In genomic region chr1:23558140-23558871, GRCh38 we compare ENCODE assay signal across 1 cellular context.
TF ChIP-seq lines count a peak whose summit lies in the region.

No MANE protein-coding gene starts in this region.

TF ChIP-seq in H1, 55 proteins besides CTCF, POLR2A, EP300 and RAD21:
- TF ChIP-seq ATF3 (IDR thresholded peaks at IDR 0.05; ENCODE audit: insufficient read depth, low read depth, low read length) (no peak), ZNF274 (IDR thresholded peaks at IDR 0.05; ENCODE audit: borderline replicate concordance, extremely low read depth, low read length) (no peak), SIX5 (IDR thresholded peaks at IDR 0.05; ENCODE audit: low read depth, low read length) (no peak), ASH2L (IDR thresholded peaks at IDR 0.05; ENCODE audit: low read length) (no peak), TAF7 (optimal IDR thresholded peaks at IDR 0.05; ENCODE audit: borderline replicate concordance, low read depth, low read length) (peak; percentile 44), EGR1 (IDR thresholded peaks at IDR 0.05; ENCODE audit: borderline replicate concordance, low read depth, low read length) (no peak), TAF1 (IDR thresholded peaks at IDR 0.05; ENCODE audit: low read depth, low read length) (peak; percentile 48; the same call in 1 of the 2 replicates), JUND (IDR thresholded peaks at IDR 0.05; ENCODE audit: low read length) (no peak), POLR2AphosphoS5 (IDR thresholded peaks at IDR 0.05; ENCODE audit: low read depth, low read length) (peak; percentile 46; the same call in 1 of the 2 replicates), MAX (IDR thresholded peaks at IDR 0.05) (peak; percentile 33; the same call in 1 of the 2 replicates), RXRA (IDR thresholded peaks at IDR 0.05; ENCODE audit: insufficient read depth, low read depth, low read length) (no peak), KDM4A (IDR thresholded peaks at IDR 0.05; ENCODE audit: low read depth, low read length, severe bottlenecking) (peak; percentile 6), SUZ12 (IDR thresholded peaks at IDR 0.05; ENCODE audit: low read length) (no peak), SIN3A (conservative IDR thresholded peaks at IDR 0.05 in 1 of 2, IDR thresholded peaks at IDR 0.05 in 1 of 2; ENCODE audit: low read depth in 1 of 2, low read length in 2 of 2) (0 out of 4 replicates have a peak, but pooled peaks of 1 of the 2 experiments have one; percentile 73), BACH1 (IDR thresholded peaks at IDR 0.05; ENCODE audit: low read length) (no peak)
